In the genomic region with DNA sequence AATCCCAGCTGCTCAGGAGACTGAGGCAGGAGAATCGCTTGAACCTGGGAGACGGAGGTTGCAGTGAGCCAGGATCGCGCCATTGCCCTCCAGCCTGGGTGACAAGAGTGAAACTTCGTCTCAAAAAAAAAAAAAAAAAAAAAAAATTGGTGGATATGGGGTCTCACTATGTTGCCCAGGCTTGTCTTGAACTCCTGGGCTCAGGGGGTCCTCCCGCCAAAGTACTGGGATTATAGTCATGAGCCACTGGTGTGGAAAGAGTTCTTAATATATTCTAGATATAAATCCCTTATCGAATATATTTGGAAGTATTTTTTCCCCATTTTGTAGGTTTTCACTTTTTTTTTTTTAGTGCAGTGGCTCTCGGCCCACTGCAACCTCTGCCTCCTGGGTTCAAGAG, we compare ENCODE assay signal across 4 cellular contexts. TPM values are rescaled to one million over a fixed set of nuclear protein-coding genes. Genes with fewer than 3 reads are reported as not detected.
"Had no signal": no experiment of that assay in that cellular context is flagged by ENCODE, and none has a peak within 500 bp of the region (broad histone marks: within the 10 kb centered on the region; RNA-seq: fewer than 3 reads in every experiment).

No MANE protein-coding gene starts in this region.

RNA-seq across cellular contexts. Expression of gene HPD, which starts 10.6 kb away (rescaled TPM):
- total RNA-seq: GM23248, GM23338, H4, H9 had no signal
- polyA plus RNA-seq: GM23248, GM23338 had no signal
